In genomic region chr6:31837612-31838553, GRCh38 we compare ENCODE assay signal across 8 cellular contexts. TPM values are rescaled to one million over a fixed set of nuclear protein-coding genes. Genes with fewer than 3 reads are reported as not detected.
A peak's percentile ranks its signal among the peaks of the same experiment; 100 is the strongest.
DNase-seq lines count a peak whose midpoint lies in the region; ATAC-seq and TF ChIP-seq lines count a peak whose summit lies in the region.

No MANE protein-coding gene starts in this region.

- H3K27ac ChIP-seq in VCaP, result peak overlapping the region; percentile 94

- POLR2A ChIA-PET in activated CD4-positive, alpha-beta T cell treated with anti-CD3 and anti-CD28 coated beads for 36 hours (lab: Charles Lee), result interaction anchor here (0.6 to 1.2 kb wide), 6 partner anchors 10 to 438 kb away, joined by 3 to 9 read pairs (median 4); partner anchors contain the start of gene NEU1

- H3K4me3 Mint-ChIP-seq in activated CD4-positive, alpha-beta T cell treated with anti-CD3 and anti-CD28 coated beads for 36 hours, result peak overlapping the region; percentile 90
- H3K4me3 Mint-ChIP-seq in stimulated activated memory B cell treated with anti-CD40 and anti-IgM and Interleukin-4, amounts not matched to agents 10 μg/mL and 1 μg/mL and 100 μg/mL, for 72 hours, result peak overlapping the region; percentile 93

- CTCF ChIA-PET in activated CD4-positive, alpha-beta T cell treated with anti-CD3 and anti-CD28 coated beads for 36 hours (lab: Charles Lee), result interaction anchor here (0.7 to 2.4 kb wide), 7 partner anchors 10 to 108 kb away, joined by 3 to 6 read pairs (median 4); partner anchors contain the start of genes HSPA1B and LSM2

- H3K4me3 ChIP-seq in foreskin fibroblast (ENCODE audit: low read depth in 1 of 2, low read length in 2 of 2), result peak overlapping the region; percentile 83 to 95

- no peak for DNase-seq in activated CD4-positive, alpha-beta T cell treated with anti-CD3 and anti-CD28 coated beads for 36 hours
- DNase-seq in activated CD4-positive, alpha-beta T cell treated with anti-CD3 and anti-CD28 coated beads for 1 hour, result no peak
- no peak for DNase-seq in foreskin fibroblast
- DNase-seq in NAMALWA (ENCODE audit: low spot score), result no peak
- DNase-seq in NCI-H69 (lab: John Stamatoyannopoulos, UW), result no peak

- intact Hi-C loops in activated CD4-positive, alpha-beta T cell treated with anti-CD3 and anti-CD28 coated beads for 36 hours (cut with DNase I, micrococcal nuclease), result no loop called here

- peaks cover 60% of the 10 kb centered on the region for H3K36me3 Mint-ChIP-seq in activated CD4-positive, alpha-beta T cell treated with anti-CD3 and anti-CD28 coated beads for 36 hours (ENCODE audit: low read depth)
- peaks cover 66% of the 10 kb centered on the region for H3K36me3 Mint-ChIP-seq in stimulated activated memory B cell treated with anti-CD40 and anti-IgM and Interleukin-4, amounts not matched to agents 10 μg/mL and 1 μg/mL and 100 μg/mL, for 72 hours

- TF ChIP-seq CTCF in VCaP (conservative IDR thresholded peaks at IDR 0.05) (no peak), foreskin fibroblast (IDR thresholded peaks at IDR 0.05; ENCODE audit: low read depth, low read length) (no peak)

- H3K9me3 Mint-ChIP-seq in activated CD4-positive, alpha-beta T cell treated with anti-CD3 and anti-CD28 coated beads for 36 hours (ENCODE audit: low read depth), result no peaks in the 10 kb centered on the region
- H3K9me3 Mint-ChIP-seq in stimulated activated memory B cell treated with anti-CD40 and anti-IgM and Interleukin-4, amounts not matched to agents 10 μg/mL and 1 μg/mL and 100 μg/mL, for 72 hours, result no peaks in the 10 kb centered on the region

- H3K4me1 Mint-ChIP-seq in activated CD4-positive, alpha-beta T cell treated with anti-CD3 and anti-CD28 coated beads for 36 hours, result peaks cover 32% of the 10 kb centered on the region
- peaks cover 34% of the 10 kb centered on the region for H3K4me1 Mint-ChIP-seq in stimulated activated memory B cell treated with anti-CD40 and anti-IgM and Interleukin-4, amounts not matched to agents 10 μg/mL and 1 μg/mL and 100 μg/mL, for 72 hours

- H3K27ac Mint-ChIP-seq in activated CD4-positive, alpha-beta T cell treated with anti-CD3 and anti-CD28 coated beads for 36 hours, result peak overlapping the region; percentile 95
- H3K27ac Mint-ChIP-seq in stimulated activated memory B cell treated with anti-CD40 and anti-IgM and Interleukin-4, amounts not matched to agents 10 μg/mL and 1 μg/mL and 100 μg/mL, for 72 hours, result peak overlapping the region; percentile 100

- H3K27me3 Mint-ChIP-seq in activated CD4-positive, alpha-beta T cell treated with anti-CD3 and anti-CD28 coated beads for 36 hours, result no peaks in the 10 kb centered on the region
- H3K27me3 Mint-ChIP-seq in stimulated activated memory B cell treated with anti-CD40 and anti-IgM and Interleukin-4, amounts not matched to agents 10 μg/mL and 1 μg/mL and 100 μg/mL, for 72 hours, result no peaks in the 10 kb centered on the region

- ATAC-seq in activated CD4-positive, alpha-beta T cell treated with anti-CD3 and anti-CD28 coated beads for 36 hours, result no peak
- ATAC-seq in stimulated activated memory B cell treated with anti-CD40 and anti-IgM and Interleukin-4, amounts not matched to agents 10 μg/mL and 1 μg/mL and 100 μg/mL, for 72 hours, result no peak
- ATAC-seq in GM19324 (IDR thresholded peaks at IDR 0.05; ENCODE audit: low FRiP score, unreplicated experiment), result no peak

RNA-seq across cellular contexts. Expression of gene HSPA1B, which starts 10.3 kb away (rescaled TPM):
- total RNA-seq in activated CD4-positive, alpha-beta T cell treated with anti-CD3 and anti-CD28 coated beads for 36 hours, result 10 to 100 TPM; 54.6 to 61.1 TPM

RNA-seq across cellular contexts. Expression of gene HSPA1A, which starts 22.5 kb away (rescaled TPM):
- 10 to 100 TPM; 56.1 to 64.7 TPM for total RNA-seq in activated CD4-positive, alpha-beta T cell treated with anti-CD3 and anti-CD28 coated beads for 36 hours

RNA-seq across cellular contexts. Expression of gene HSPA1L, which starts 22.8 kb away (rescaled TPM):
- 1 to 10 TPM; 1.9 to 2.2 TPM for total RNA-seq in activated CD4-positive, alpha-beta T cell treated with anti-CD3 and anti-CD28 coated beads for 36 hours

RNA-seq across cellular contexts. Expression of gene NEU1, which starts 24.7 kb away (rescaled TPM):
- total RNA-seq in activated CD4-positive, alpha-beta T cell treated with anti-CD3 and anti-CD28 coated beads for 36 hours, result 10 to 100 TPM; 11.6 to 11.8 TPM

RNA-seq across cellular contexts. Expression of gene LSM2, which starts 31.1 kb away (rescaled TPM):
- 100 to 1,000 TPM; 112 to 124 TPM for total RNA-seq in activated CD4-positive, alpha-beta T cell treated with anti-CD3 and anti-CD28 coated beads for 36 hours
